Comparison of ENCODE assay signal across 8 cellular contexts in the genomic region with DNA sequence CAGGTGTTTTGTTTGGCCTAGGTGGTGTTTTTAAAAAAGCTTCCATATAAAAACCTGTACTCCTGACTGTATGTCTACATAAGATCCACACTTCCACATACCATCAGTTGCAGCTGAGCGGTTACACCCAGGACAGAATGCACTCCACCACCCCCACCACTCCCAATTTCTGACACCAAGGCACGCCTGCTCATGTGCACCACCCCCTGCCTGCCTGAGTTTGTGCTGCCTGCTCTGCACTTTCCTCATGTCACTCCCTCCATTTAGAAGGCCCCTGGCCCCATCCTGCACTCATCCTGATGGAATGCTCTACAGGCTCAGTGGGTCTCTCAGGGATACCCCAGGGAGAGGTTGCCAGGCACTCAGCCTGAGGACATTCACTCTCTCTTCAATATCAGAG.
"Had no signal": no experiment of that assay in that cellular context is flagged by ENCODE, and none has a peak within 500 bp of the region (broad histone marks: within the 10 kb centered on the region; RNA-seq: fewer than 3 reads in every experiment).

No MANE protein-coding gene starts in this region.

- DNase-seq: activated CD4-positive, alpha-beta memory T cell treated with anti-CD3 and anti-CD28 coated beads for 36 hours; activated naive CD8-positive, alpha-beta T cell treated with anti-CD3 and anti-CD28 coated beads, Interleukin-2, amount 50 U/mL, for 24 hours; colonic mucosa; gastrocnemius medialis; natural killer cell; stimulated activated CD4-positive, alpha-beta T cell treated with anti-CD3 and anti-CD28 coated beads, Interleukin-2, amount 100 ng/mL, for 48 hours; stimulated activated naive CD8-positive, alpha-beta T cell treated with anti-CD3 and anti-CD28 coated beads, Interleukin-15, Interleukin-2, amounts not matched to agents 100 U/mL and 50 U/mL, for 24 hours; upper lobe of right lung had no signal

- H3K36me3 Mint-ChIP-seq: natural killer cell had no signal

- H3K27me3 Mint-ChIP-seq: activated CD4-positive, alpha-beta memory T cell treated with anti-CD3 and anti-CD28 coated beads for 36 hours; activated naive CD8-positive, alpha-beta T cell treated with anti-CD3 and anti-CD28 coated beads, Interleukin-2, amount 50 U/mL, for 24 hours had no signal

- H3K36me3 ChIP-seq: colonic mucosa, gastrocnemius medialis, upper lobe of right lung had no signal

- H3K4me3 ChIP-seq: colonic mucosa, gastrocnemius medialis, upper lobe of right lung had no signal

- H3K4me1 ChIP-seq: colonic mucosa, gastrocnemius medialis, upper lobe of right lung had no signal

- H3K9me3 ChIP-seq: colonic mucosa, gastrocnemius medialis, upper lobe of right lung had no signal

- H3K27ac Mint-ChIP-seq: activated CD4-positive, alpha-beta memory T cell treated with anti-CD3 and anti-CD28 coated beads for 36 hours; activated naive CD8-positive, alpha-beta T cell treated with anti-CD3 and anti-CD28 coated beads, Interleukin-2, amount 50 U/mL, for 24 hours had no signal

- H3K4me3 Mint-ChIP-seq: activated CD4-positive, alpha-beta memory T cell treated with anti-CD3 and anti-CD28 coated beads for 36 hours; activated naive CD8-positive, alpha-beta T cell treated with anti-CD3 and anti-CD28 coated beads, Interleukin-2, amount 50 U/mL, for 24 hours; natural killer cell had no signal

- H3K9me3 Mint-ChIP-seq: activated CD4-positive, alpha-beta memory T cell treated with anti-CD3 and anti-CD28 coated beads for 36 hours; activated naive CD8-positive, alpha-beta T cell treated with anti-CD3 and anti-CD28 coated beads, Interleukin-2, amount 50 U/mL, for 24 hours; natural killer cell had no signal

- H3K27me3 ChIP-seq: colonic mucosa, gastrocnemius medialis, upper lobe of right lung had no signal

- H3K27ac ChIP-seq: colonic mucosa, gastrocnemius medialis, upper lobe of right lung had no signal
